14 cellular contexts compared by ENCODE assay signal in the genomic region with DNA sequence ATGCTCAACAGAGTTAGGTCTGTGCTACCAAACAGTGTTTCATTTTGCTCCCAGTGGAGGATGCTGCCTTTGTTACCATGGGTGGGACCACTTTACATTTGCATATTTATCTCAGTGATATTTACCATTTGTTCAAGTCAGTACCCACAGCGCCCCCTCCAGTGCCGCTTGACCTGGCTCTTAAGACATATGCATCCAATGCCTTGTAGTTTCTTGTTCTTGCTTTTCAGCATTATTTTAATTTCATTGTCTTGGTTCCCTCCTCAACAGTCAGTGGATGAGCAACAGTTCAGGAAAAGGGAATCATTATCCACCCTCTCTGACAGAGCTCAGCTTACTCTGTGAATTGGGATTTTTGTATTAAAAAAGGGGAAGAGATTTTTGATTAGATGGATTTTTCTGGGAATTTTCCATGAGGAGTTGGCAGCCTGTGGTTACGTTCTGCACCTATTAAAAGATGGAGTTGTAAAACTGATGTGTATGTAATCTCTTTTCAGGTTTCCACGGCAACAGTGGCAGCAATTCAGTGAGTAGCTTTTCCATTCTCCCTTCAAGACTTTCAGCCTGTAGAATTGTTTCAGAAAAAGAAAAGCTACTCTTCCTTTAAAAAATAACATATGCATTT.
DNase-seq lines count a peak whose midpoint lies in the region; ATAC-seq and TF ChIP-seq lines count a peak whose summit lies in the region.
"Had no signal": no experiment of that assay in that cellular context is flagged by ENCODE, and none has a peak within 500 bp of the region (broad histone marks: within the 10 kb centered on the region; RNA-seq: fewer than 3 reads in every experiment).

No MANE protein-coding gene starts in this region.

- peak; percentile 10 for TF ChIP-seq CTCF in cardiac muscle cell (IDR thresholded peaks at IDR 0.05; ENCODE audit: low read depth, low read length)
- no peak for TF ChIP-seq CTCF in MCF 10A (IDR thresholded peaks at IDR 0.05; ENCODE audit: unreplicated experiment)

- DNase-seq in cardiac muscle cell (ENCODE audit: low read depth in 1 of 2, low spot score in 1 of 2) = peak; percentile 25 to 40
- no peak for DNase-seq in Right ventricle myocardium superior
- peak; percentile 17 for DNase-seq in SJCRH30
- DNase-seq in globus pallidus (ENCODE audit: low spot score) = peak; percentile 8
- no peak for DNase-seq in GM23248
- no peak for DNase-seq in activated CD4-positive, alpha-beta T cell treated with anti-CD3 and anti-CD28 coated beads, Interleukin-2, amount 50 U/mL, for 1 hour
- no peak for DNase-seq in effector CD8-positive, alpha-beta T cell (lab: John Stamatoyannopoulos, UW)
- DNase-seq in MCF 10A (ENCODE audit: unreplicated experiment) = no peak
- DNase-seq: activated CD8-positive, alpha-beta memory T cell treated with anti-CD3 and anti-CD28 coated beads for 24 hours; activated naive CD4-positive, alpha-beta T cell treated with anti-CD3 and anti-CD28 coated beads, Interleukin-2, amount 50 U/mL, for 16 hours; cortex of kidney; foreskin melanocyte; left cardiac atrium had no signal

- H3K27ac Mint-ChIP-seq in MCF 10A (ENCODE audit: low read depth, unreplicated experiment) = no peak overlapping the region

- no peaks in the 10 kb centered on the region for H4K20me1 ChIP-seq in GM23248 (ENCODE audit: insufficient read depth)

- no peaks in the 10 kb centered on the region for H3K36me3 Mint-ChIP-seq in MCF 10A (ENCODE audit: insufficient read depth, unreplicated experiment)

- H3K9ac ChIP-seq in GM23248 = no peak overlapping the region

- H3K9me3 ChIP-seq in cardiac muscle cell (ENCODE audit: low read depth) (no peaks in the 10 kb centered on the region), SJCRH30 (replicated peaks) (no peaks in the 10 kb centered on the region), GM23248 (ENCODE audit: low read depth) (no peaks in the 10 kb centered on the region)
- H3K9me3 ChIP-seq: neutrophil had no signal

- no peaks in the 10 kb centered on the region for H3K79me2 ChIP-seq in GM23248 (ENCODE audit: insufficient read depth)

- H3K4me3 ChIP-seq in cardiac muscle cell (no peak overlapping the region), SJCRH30 (no peak overlapping the region), GM23248 (no peak overlapping the region)

- H3K36me3 ChIP-seq in cardiac muscle cell = no peaks in the 10 kb centered on the region
- no peaks in the 10 kb centered on the region for H3K36me3 ChIP-seq in SJCRH30
- H3K36me3 ChIP-seq in GM23248 (ENCODE audit: low read depth) = no peaks in the 10 kb centered on the region
- H3K36me3 ChIP-seq: neutrophil had no signal

- H3K4me1 ChIP-seq in cardiac muscle cell (ENCODE audit: low read depth) (peaks cover 14% of the 10 kb centered on the region), SJCRH30 (no peaks in the 10 kb centered on the region), GM23248 (ENCODE audit: insufficient read depth) (no peaks in the 10 kb centered on the region)

- CTCF ChIA-PET in MCF 10A (lab: Yijun Ruan, JAX) = interaction anchor here (0.6 to 0.7 kb wide), 2 partner anchors 160 to 308 kb away, joined by 3 read pairs; no protein-coding TSS in a partner anchor

- no peak overlapping the region for H3K4me2 ChIP-seq in GM23248 (ENCODE audit: unreplicated experiment)

- WGBS in GM23248 (ENCODE audit: low coverage in 1 of 2, low lambda C conversion rate in 2 of 2, missing lambda C conversion rate in 2 of 2), 2 experiments = 69 to 71% methylated on average over 4 of the region's 4 CpGs

- no TSS peak for BruUV-seq in MCF 10A (replicated peaks; lab: Mats Ljungman, UMichigan)

- H3K27ac ChIP-seq in cardiac muscle cell = no peak overlapping the region
- no peak overlapping the region for H3K27ac ChIP-seq in SJCRH30
- no peak overlapping the region for H3K27ac ChIP-seq in GM23248
- H3K27ac ChIP-seq: neutrophil had no signal

- H2AFZ ChIP-seq in GM23248 = no peak overlapping the region

- peaks cover 93% of the 10 kb centered on the region for H3K27me3 Mint-ChIP-seq in MCF 10A (ENCODE audit: insufficient read depth, unreplicated experiment)

- H3K4me1 Mint-ChIP-seq in MCF 10A (ENCODE audit: insufficient read depth, unreplicated experiment) = no peaks in the 10 kb centered on the region

- H3K27me3 ChIP-seq in cardiac muscle cell (no peaks in the 10 kb centered on the region), SJCRH30 (no peaks in the 10 kb centered on the region), GM23248 (replicated peaks; ENCODE audit: insufficient read depth) (no peaks in the 10 kb centered on the region; the same call in 1 of the 2 replicates)
- H3K27me3 ChIP-seq: neutrophil had no signal

- ATAC-seq in Right ventricle myocardium superior (ENCODE audit: poor library complexity) = no peak
- ATAC-seq: left cardiac atrium had no signal

- peaks cover 5% of the 10 kb centered on the region for H3K9me3 Mint-ChIP-seq in MCF 10A (ENCODE audit: unreplicated experiment)

- in situ Hi-C loops in GM23248 (cut with MboI) = no loop called here

- H3F3A ChIP-seq in GM23248 (ENCODE audit: insufficient read depth) = no peaks in the 10 kb centered on the region

- intact Hi-C loops in Right ventricle myocardium superior (cut with DNase I) (no loop called here), MCF 10A (cut with micrococcal nuclease) (no loop called here)

- H3K9me2 ChIP-seq in GM23248 (ENCODE audit: insufficient read depth) = no peaks in the 10 kb centered on the region

- no peak overlapping the region for H3K4me3 Mint-ChIP-seq in MCF 10A (ENCODE audit: unreplicated experiment)

- POLR2A ChIA-PET in MCF 10A (lab: Yijun Ruan, JAX) = no interaction called here

Comparison
In these comparisons a context has a peak if more than half of its experiments do, and no peak if none do; other contexts are left out.
1. DNase-seq: peak in cardiac muscle cell (2 of 2), SJCRH30 (2 of 2) and globus pallidus (single experiment); none in Right ventricle myocardium superior (single experiment), GM23248 (single experiment), activated CD4-positive, alpha-beta T cell treated with anti-CD3 and anti-CD28 coated beads, Interleukin-2, amount 50 U/mL, for 1 hour (single experiment), effector CD8-positive, alpha-beta T cell (single experiment) and MCF 10A (single experiment).